15 cellular contexts compared by ENCODE assay signal in the genomic region with DNA sequence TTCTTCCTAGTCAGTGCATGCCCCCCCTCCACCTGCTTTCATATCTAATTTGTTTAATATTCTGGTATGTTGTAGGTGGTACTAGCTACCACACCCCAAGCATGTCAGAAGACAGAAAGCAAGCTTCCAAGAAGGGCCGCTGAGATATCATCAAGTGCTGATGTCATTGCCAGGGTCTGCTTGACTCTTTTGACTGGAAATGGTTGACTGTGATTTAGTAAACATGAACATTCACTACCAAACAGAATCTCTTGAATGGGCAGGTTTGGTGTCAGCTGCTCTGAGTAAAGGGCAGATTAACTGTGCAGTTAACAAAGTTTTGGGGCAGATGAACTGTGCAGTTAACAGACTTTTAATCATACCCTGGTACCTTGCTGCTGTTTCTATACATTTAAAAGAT.
"Had no signal": no experiment of that assay in that cellular context is flagged by ENCODE, and none has a peak within 500 bp of the region (broad histone marks: within the 10 kb centered on the region; RNA-seq: fewer than 3 reads in every experiment).

No MANE protein-coding gene starts in this region.

- H3K4me3 Mint-ChIP-seq: brain; effector memory CD8-positive, alpha-beta T cell; immature natural killer cell; neural crest cell had no signal

- ATAC-seq: effector memory CD8-positive, alpha-beta T cell; Right ventricle myocardium inferior; upper lobe of right lung had no signal

- H3K4me1 Mint-ChIP-seq: brain, immature natural killer cell, neural crest cell had no signal

- DNase-seq: activated CD4-positive, alpha-beta T cell treated with anti-CD3 and anti-CD28 coated beads, Interleukin-2, amount 50 U/mL, for 4 hours; anterior cingulate cortex; caudate nucleus; effector memory CD8-positive, alpha-beta T cell; esophagus squamous epithelium; immature natural killer cell; kidney glomerular epithelial cell; left ventricle myocardium inferior; mammary epithelial cell; retina; spleen; upper lobe of right lung had no signal

- H3K36me3 ChIP-seq: esophagus squamous epithelium, left ventricle myocardium inferior, spleen, upper lobe of right lung had no signal

- H3K27me3 ChIP-seq: esophagus squamous epithelium, spleen, upper lobe of right lung had no signal

- H3K27me3 Mint-ChIP-seq: brain; effector memory CD8-positive, alpha-beta T cell had no signal

- H3K4me1 ChIP-seq: left ventricle myocardium inferior, upper lobe of right lung had no signal

- H3K27ac ChIP-seq: esophagus squamous epithelium, left ventricle myocardium inferior, spleen, upper lobe of right lung had no signal

- H3K9me3 ChIP-seq: esophagus squamous epithelium, left ventricle myocardium inferior, spleen, upper lobe of right lung had no signal

- H3K36me3 Mint-ChIP-seq: brain had no signal

- H3K27ac Mint-ChIP-seq: brain; effector memory CD8-positive, alpha-beta T cell; immature natural killer cell had no signal

- H3K9me3 Mint-ChIP-seq: brain, immature natural killer cell, neural crest cell had no signal

- H3K4me3 ChIP-seq: esophagus squamous epithelium, left ventricle myocardium inferior, spleen, upper lobe of right lung had no signal
